9 cellular contexts compared by ENCODE assay signal in genomic region chr1:231376875-231377549, GRCh38. TPM values are rescaled to one million over a fixed set of nuclear protein-coding genes. Genes with fewer than 3 reads are reported as not detected.
DNase-seq lines count a peak whose midpoint lies in the region; ATAC-seq and TF ChIP-seq lines count a peak whose summit lies in the region.
"Had no signal": no experiment of that assay in that cellular context is flagged by ENCODE, and none has a peak within 500 bp of the region (broad histone marks: within the 10 kb centered on the region; RNA-seq: fewer than 3 reads in every experiment).

No MANE protein-coding gene starts in this region.

- H3K9me3 Mint-ChIP-seq in CD14-positive monocyte, result peaks cover 0 to 4% (median 0%) of the 10 kb centered on the region in 7 donors
- no peaks in the 10 kb centered on the region for H3K9me3 Mint-ChIP-seq in osteocyte (ENCODE audit: unreplicated experiment)

- peaks cover 0 to 2% (median 0%) of the 10 kb centered on the region in 3 donors for H3K27me3 Mint-ChIP-seq in CD14-positive monocyte (ENCODE audit: low read depth in 3 of 3)
- H3K27me3 Mint-ChIP-seq in osteocyte (ENCODE audit: unreplicated experiment), result no peaks in the 10 kb centered on the region

- H3K4me3 Mint-ChIP-seq in CD14-positive monocyte (no peak overlapping the region), osteocyte (ENCODE audit: unreplicated experiment) (no peak overlapping the region)

- ATAC-seq in GM18498 (IDR thresholded peaks at IDR 0.05; ENCODE audit: unreplicated experiment), result peak; percentile 64
- peak; percentile 86 for ATAC-seq in GM21825 (IDR thresholded peaks at IDR 0.05; ENCODE audit: unreplicated experiment)
- ATAC-seq in left colon, result peak; percentile 23
- no peak for ATAC-seq in HG03025 (IDR thresholded peaks at IDR 0.05; ENCODE audit: low FRiP score, unreplicated experiment)

- H3K27ac Mint-ChIP-seq in CD14-positive monocyte (peak overlapping the region in 3 of 7 donors; percentile 5 to 70 (median 27)), osteocyte (ENCODE audit: unreplicated experiment) (no peak overlapping the region)

- H3K36me3 Mint-ChIP-seq in CD14-positive monocyte (peaks cover 12 to 14% of the 10 kb centered on the region in 2 donors), osteocyte (ENCODE audit: unreplicated experiment) (no peaks in the 10 kb centered on the region)

- peak; percentile 6 for DNase-seq in RPMI7951 (ENCODE audit: low read depth)
- DNase-seq in left colon, result no peak
- DNase-seq in HPDE6-E6E7 (ENCODE audit: extremely low spot score), result no peak
- DNase-seq in CD14-positive monocyte (ENCODE audit: low spot score), result no peak
- no peak for DNase-seq in osteocyte (ENCODE audit: extremely low spot score, unreplicated experiment)
- DNase-seq: NCI-H2029 treated with DMSO at 0.1 percent for 48 hours had no signal

- no peak for TF ChIP-seq CTCF in CD14-positive monocyte (IDR thresholded peaks at IDR 0.05)
- no peak for TF ChIP-seq CTCF in osteocyte (IDR thresholded peaks at IDR 0.05)

- intact Hi-C loops in left colon (cut with DNase I, micrococcal nuclease) (no loop called here), CD14-positive monocyte (cut with micrococcal nuclease) (loop anchor here in 1 of 2 donors (5.0 kb wide), 1 partner anchor 45 kb away; the partner anchor contains the start of gene EGLN1)

- H3K4me1 Mint-ChIP-seq in CD14-positive monocyte (peaks cover 29% of the 10 kb centered on the region), osteocyte (ENCODE audit: unreplicated experiment) (peaks cover 9% of the 10 kb centered on the region)

RNA-seq across cellular contexts. Expression of gene SPRTN, which starts 38.9 kb away (rescaled TPM):
- 15.1 and 16.5 TPM in 2 replicates for total RNA-seq in RPMI7951 (2014; rRNA removed; shearing (Covaris generic))
- total RNA-seq in left colon (1 to 10 TPM; 7.2 to 9.4 TPM), osteocyte (13.5 and 14.7 TPM in 2 replicates)
- 1 to 10 TPM; 7.8 to 9.1 TPM for polyA plus RNA-seq in CD14-positive monocyte

RNA-seq across cellular contexts. Expression of gene EXOC8, which starts 39.4 kb away (rescaled TPM):
- 9.8 and 10.3 TPM in 2 replicates for total RNA-seq in RPMI7951 (2014; rRNA removed; shearing (Covaris generic))
- 10 to 100 TPM; 12.2 to 14.1 TPM for total RNA-seq in left colon
- polyA plus RNA-seq in CD14-positive monocyte, result 1 to 10 TPM; 2.8 to 3.1 TPM
- total RNA-seq in osteocyte, result 13.4 and 14.8 TPM in 2 replicates

RNA-seq across cellular contexts. Expression of gene EGLN1, which starts 45.1 kb away (rescaled TPM):
- 34.2 and 40.1 TPM in 2 replicates for total RNA-seq in RPMI7951 (2014; rRNA removed; shearing (Covaris generic))
- total RNA-seq in left colon, result 10 to 100 TPM; 40.6 to 63.1 TPM
- polyA plus RNA-seq in CD14-positive monocyte, result 10 to 100 TPM; 23.1 to 27.7 TPM
- total RNA-seq in osteocyte, result 27.5 and 30.3 TPM in 2 replicates
